Comparison of ENCODE assay signal across 1 cellular context in the genomic region with DNA sequence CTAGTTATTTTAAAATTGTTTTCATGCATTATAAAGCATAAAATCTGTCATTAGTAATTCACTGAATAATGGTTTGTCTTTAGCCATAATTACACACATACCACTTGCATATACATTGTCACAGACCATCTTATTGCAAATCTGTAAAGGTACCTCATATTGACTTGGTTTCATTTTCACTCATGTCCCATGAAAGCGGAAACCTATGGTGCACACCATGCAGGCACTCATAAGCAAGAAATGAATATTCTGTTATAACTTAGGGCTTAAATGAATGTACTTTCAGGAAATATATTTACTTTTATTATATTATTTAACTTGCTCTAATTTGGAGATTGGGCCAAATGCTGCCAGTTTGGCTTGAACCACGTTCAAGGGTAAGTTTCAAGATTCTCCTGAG.
TF ChIP-seq lines count a peak whose summit lies in the region.

No MANE protein-coding gene starts in this region.

TF ChIP-seq in GM12878, 131 proteins besides CTCF, POLR2A, EP300 and RAD21 (continued from another document):
- TF ChIP-seq, protein P1, sequence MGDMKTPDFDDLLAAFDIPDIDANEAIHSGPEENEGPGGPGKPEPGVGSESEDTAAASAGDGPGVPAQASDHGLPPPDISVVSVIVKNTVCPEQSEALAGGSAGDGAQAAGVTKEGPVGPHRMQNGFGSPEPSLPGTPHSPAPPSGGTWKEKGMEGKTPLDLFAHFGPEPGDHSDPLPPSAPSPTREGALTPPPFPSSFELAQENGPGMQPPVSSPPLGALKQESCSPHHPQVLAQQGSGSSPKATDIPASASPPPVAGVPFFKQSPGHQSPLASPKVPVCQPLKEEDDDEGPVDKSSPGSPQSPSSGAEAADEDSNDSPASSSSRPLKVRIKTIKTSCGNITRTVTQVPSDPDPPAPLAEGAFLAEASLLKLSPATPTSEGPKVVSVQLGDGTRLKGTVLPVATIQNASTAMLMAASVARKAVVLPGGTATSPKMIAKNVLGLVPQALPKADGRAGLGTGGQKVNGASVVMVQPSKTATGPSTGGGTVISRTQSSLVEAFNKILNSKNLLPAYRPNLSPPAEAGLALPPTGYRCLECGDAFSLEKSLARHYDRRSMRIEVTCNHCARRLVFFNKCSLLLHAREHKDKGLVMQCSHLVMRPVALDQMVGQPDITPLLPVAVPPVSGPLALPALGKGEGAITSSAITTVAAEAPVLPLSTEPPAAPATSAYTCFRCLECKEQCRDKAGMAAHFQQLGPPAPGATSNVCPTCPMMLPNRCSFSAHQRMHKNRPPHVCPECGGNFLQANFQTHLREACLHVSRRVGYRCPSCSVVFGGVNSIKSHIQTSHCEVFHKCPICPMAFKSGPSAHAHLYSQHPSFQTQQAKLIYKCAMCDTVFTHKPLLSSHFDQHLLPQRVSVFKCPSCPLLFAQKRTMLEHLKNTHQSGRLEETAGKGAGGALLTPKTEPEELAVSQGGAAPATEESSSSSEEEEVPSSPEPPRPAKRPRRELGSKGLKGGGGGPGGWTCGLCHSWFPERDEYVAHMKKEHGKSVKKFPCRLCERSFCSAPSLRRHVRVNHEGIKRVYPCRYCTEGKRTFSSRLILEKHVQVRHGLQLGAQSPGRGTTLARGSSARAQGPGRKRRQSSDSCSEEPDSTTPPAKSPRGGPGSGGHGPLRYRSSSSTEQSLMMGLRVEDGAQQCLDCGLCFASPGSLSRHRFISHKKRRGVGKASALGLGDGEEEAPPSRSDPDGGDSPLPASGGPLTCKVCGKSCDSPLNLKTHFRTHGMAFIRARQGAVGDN (IDR thresholded peaks at IDR 0.05) = 0 out of 2 replicates have a peak, but pooled peaks have one; percentile 28
- no peak for TF ChIP-seq RCOR1 (conservative IDR thresholded peaks at IDR 0.05; ENCODE audit: low read depth, low read length)
- no peak for TF ChIP-seq SUZ12 (IDR thresholded peaks at IDR 0.05; ENCODE audit: unreplicated experiment)
- TF ChIP-seq, protein P2, sequence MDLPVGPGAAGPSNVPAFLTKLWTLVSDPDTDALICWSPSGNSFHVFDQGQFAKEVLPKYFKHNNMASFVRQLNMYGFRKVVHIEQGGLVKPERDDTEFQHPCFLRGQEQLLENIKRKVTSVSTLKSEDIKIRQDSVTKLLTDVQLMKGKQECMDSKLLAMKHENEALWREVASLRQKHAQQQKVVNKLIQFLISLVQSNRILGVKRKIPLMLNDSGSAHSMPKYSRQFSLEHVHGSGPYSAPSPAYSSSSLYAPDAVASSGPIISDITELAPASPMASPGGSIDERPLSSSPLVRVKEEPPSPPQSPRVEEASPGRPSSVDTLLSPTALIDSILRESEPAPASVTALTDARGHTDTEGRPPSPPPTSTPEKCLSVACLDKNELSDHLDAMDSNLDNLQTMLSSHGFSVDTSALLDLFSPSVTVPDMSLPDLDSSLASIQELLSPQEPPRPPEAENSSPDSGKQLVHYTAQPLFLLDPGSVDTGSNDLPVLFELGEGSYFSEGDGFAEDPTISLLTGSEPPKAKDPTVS (IDR thresholded peaks at IDR 0.05; ENCODE audit: low read depth, low read length) = no peak
- TF ChIP-seq POLR2AphosphoS2 (IDR thresholded peaks at IDR 0.05; ENCODE audit: low read depth, low read length) = no peak
- no peak for TF ChIP-seq RBBP5 (conservative IDR thresholded peaks at IDR 0.05)
- TF ChIP-seq CREB1 (IDR thresholded peaks at IDR 0.05; ENCODE audit: low read depth) = peak; percentile 65; the same call in 1 of the 2 replicates
- no peak for TF ChIP-seq PAX8 (IDR thresholded peaks at IDR 0.05)
- TF ChIP-seq TCF12 (IDR thresholded peaks at IDR 0.05; ENCODE audit: low read depth, low read length) = no peak
- peak; percentile 87 for TF ChIP-seq ZBED1 (IDR thresholded peaks at IDR 0.05; ENCODE audit: borderline replicate concordance)
- no peak for TF ChIP-seq STAT1 (conservative IDR thresholded peaks at IDR 0.05)
- TF ChIP-seq, protein P3, sequence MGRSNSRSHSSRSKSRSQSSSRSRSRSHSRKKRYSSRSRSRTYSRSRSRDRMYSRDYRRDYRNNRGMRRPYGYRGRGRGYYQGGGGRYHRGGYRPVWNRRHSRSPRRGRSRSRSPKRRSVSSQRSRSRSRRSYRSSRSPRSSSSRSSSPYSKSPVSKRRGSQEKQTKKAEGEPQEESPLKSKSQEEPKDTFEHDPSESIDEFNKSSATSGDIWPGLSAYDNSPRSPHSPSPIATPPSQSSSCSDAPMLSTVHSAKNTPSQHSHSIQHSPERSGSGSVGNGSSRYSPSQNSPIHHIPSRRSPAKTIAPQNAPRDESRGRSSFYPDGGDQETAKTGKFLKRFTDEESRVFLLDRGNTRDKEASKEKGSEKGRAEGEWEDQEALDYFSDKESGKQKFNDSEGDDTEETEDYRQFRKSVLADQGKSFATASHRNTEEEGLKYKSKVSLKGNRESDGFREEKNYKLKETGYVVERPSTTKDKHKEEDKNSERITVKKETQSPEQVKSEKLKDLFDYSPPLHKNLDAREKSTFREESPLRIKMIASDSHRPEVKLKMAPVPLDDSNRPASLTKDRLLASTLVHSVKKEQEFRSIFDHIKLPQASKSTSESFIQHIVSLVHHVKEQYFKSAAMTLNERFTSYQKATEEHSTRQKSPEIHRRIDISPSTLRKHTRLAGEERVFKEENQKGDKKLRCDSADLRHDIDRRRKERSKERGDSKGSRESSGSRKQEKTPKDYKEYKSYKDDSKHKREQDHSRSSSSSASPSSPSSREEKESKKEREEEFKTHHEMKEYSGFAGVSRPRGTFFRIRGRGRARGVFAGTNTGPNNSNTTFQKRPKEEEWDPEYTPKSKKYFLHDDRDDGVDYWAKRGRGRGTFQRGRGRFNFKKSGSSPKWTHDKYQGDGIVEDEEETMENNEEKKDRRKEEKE (IDR thresholded peaks at IDR 0.05) = no peak
- peak; percentile 59; the same call in 1 of the 2 replicates for TF ChIP-seq GABPA (IDR thresholded peaks at IDR 0.05; ENCODE audit: low read depth)
- TF ChIP-seq BACH1 (IDR thresholded peaks at IDR 0.05; ENCODE audit: borderline replicate concordance) = no peak; the same call in 1 of the 2 replicates
- no peak for TF ChIP-seq NR2F1 (conservative IDR thresholded peaks at IDR 0.05)
- TF ChIP-seq, protein P4, sequence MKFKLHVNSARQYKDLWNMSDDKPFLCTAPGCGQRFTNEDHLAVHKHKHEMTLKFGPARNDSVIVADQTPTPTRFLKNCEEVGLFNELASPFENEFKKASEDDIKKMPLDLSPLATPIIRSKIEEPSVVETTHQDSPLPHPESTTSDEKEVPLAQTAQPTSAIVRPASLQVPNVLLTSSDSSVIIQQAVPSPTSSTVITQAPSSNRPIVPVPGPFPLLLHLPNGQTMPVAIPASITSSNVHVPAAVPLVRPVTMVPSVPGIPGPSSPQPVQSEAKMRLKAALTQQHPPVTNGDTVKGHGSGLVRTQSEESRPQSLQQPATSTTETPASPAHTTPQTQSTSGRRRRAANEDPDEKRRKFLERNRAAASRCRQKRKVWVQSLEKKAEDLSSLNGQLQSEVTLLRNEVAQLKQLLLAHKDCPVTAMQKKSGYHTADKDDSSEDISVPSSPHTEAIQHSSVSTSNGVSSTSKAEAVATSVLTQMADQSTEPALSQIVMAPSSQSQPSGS (IDR thresholded peaks at IDR 0.05; ENCODE audit: low read length) = peak; percentile 93
- TF ChIP-seq ATF7 (IDR thresholded peaks at IDR 0.05; ENCODE audit: low read depth) = peak; percentile 62
- no peak for TF ChIP-seq NFYA (IDR thresholded peaks at IDR 0.05; ENCODE audit: borderline replicate concordance, low read depth, low read length)
- peak; percentile 28 to 58; a peak in 2 of 4 replicates for TF ChIP-seq IKZF2 (IDR thresholded peaks at IDR 0.05)
- TF ChIP-seq ZSCAN29 (IDR thresholded peaks at IDR 0.05) = no peak
- TF ChIP-seq, protein P5, sequence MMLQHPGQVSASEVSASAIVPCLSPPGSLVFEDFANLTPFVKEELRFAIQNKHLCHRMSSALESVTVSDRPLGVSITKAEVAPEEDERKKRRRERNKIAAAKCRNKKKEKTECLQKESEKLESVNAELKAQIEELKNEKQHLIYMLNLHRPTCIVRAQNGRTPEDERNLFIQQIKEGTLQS (IDR thresholded peaks at IDR 0.05; ENCODE audit: borderline replicate concordance, extremely low read depth, low read depth, low read length) = no peak
- no peak for TF ChIP-seq SUPT20H (IDR thresholded peaks at IDR 0.05; ENCODE audit: borderline replicate concordance, control insufficient read depth, low read depth, low read length)
- TF ChIP-seq HCFC1 (IDR thresholded peaks at IDR 0.05; ENCODE audit: low read length) = no peak
- TF ChIP-seq HDAC6 (IDR thresholded peaks at IDR 0.05; ENCODE audit: unreplicated experiment) = no peak
- TF ChIP-seq, protein P6, sequence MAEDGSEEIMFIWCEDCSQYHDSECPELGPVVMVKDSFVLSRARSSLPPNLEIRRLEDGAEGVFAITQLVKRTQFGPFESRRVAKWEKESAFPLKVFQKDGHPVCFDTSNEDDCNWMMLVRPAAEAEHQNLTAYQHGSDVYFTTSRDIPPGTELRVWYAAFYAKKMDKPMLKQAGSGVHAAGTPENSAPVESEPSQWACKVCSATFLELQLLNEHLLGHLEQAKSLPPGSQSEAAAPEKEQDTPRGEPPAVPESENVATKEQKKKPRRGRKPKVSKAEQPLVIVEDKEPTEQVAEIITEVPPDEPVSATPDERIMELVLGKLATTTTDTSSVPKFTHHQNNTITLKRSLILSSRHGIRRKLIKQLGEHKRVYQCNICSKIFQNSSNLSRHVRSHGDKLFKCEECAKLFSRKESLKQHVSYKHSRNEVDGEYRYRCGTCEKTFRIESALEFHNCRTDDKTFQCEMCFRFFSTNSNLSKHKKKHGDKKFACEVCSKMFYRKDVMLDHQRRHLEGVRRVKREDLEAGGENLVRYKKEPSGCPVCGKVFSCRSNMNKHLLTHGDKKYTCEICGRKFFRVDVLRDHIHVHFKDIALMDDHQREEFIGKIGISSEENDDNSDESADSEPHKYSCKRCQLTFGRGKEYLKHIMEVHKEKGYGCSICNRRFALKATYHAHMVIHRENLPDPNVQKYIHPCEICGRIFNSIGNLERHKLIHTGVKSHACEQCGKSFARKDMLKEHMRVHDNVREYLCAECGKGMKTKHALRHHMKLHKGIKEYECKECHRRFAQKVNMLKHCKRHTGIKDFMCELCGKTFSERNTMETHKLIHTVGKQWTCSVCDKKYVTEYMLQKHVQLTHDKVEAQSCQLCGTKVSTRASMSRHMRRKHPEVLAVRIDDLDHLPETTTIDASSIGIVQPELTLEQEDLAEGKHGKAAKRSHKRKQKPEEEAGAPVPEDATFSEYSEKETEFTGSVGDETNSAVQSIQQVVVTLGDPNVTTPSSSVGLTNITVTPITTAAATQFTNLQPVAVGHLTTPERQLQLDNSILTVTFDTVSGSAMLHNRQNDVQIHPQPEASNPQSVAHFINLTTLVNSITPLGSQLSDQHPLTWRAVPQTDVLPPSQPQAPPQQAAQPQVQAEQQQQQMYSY (CRISPR knock-in tag; IDR thresholded peaks at IDR 0.05) = no peak
- TF ChIP-seq CHD4 (IDR thresholded peaks at IDR 0.05) = no peak
- TF ChIP-seq, protein P7, sequence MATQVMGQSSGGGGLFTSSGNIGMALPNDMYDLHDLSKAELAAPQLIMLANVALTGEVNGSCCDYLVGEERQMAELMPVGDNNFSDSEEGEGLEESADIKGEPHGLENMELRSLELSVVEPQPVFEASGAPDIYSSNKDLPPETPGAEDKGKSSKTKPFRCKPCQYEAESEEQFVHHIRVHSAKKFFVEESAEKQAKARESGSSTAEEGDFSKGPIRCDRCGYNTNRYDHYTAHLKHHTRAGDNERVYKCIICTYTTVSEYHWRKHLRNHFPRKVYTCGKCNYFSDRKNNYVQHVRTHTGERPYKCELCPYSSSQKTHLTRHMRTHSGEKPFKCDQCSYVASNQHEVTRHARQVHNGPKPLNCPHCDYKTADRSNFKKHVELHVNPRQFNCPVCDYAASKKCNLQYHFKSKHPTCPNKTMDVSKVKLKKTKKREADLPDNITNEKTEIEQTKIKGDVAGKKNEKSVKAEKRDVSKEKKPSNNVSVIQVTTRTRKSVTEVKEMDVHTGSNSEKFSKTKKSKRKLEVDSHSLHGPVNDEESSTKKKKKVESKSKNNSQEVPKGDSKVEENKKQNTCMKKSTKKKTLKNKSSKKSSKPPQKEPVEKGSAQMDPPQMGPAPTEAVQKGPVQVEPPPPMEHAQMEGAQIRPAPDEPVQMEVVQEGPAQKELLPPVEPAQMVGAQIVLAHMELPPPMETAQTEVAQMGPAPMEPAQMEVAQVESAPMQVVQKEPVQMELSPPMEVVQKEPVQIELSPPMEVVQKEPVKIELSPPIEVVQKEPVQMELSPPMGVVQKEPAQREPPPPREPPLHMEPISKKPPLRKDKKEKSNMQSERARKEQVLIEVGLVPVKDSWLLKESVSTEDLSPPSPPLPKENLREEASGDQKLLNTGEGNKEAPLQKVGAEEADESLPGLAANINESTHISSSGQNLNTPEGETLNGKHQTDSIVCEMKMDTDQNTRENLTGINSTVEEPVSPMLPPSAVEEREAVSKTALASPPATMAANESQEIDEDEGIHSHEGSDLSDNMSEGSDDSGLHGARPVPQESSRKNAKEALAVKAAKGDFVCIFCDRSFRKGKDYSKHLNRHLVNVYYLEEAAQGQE (IDR thresholded peaks at IDR 0.05; ENCODE audit: low read depth, low read length) = no peak
- no peak; the same call in 1 of the 2 replicates for TF ChIP-seq MXI1 (IDR thresholded peaks at IDR 0.05; ENCODE audit: low read depth, low read length)
- TF ChIP-seq SRF (IDR thresholded peaks at IDR 0.05; ENCODE audit: low read depth in 2 of 2, low read length in 2 of 2) = 0 out of 4 replicates have a peak, but pooled peaks of 1 of the 2 experiments have one; percentile 43
- TF ChIP-seq, protein P8, sequence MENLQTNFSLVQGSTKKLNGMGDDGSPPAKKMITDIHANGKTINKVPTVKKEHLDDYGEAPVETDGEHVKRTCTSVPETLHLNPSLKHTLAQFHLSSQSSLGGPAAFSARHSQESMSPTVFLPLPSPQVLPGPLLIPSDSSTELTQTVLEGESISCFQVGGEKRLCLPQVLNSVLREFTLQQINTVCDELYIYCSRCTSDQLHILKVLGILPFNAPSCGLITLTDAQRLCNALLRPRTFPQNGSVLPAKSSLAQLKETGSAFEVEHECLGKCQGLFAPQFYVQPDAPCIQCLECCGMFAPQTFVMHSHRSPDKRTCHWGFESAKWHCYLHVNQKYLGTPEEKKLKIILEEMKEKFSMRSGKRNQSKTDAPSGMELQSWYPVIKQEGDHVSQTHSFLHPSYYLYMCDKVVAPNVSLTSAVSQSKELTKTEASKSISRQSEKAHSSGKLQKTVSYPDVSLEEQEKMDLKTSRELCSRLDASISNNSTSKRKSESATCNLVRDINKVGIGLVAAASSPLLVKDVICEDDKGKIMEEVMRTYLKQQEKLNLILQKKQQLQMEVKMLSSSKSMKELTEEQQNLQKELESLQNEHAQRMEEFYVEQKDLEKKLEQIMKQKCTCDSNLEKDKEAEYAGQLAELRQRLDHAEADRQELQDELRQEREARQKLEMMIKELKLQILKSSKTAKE (IDR thresholded peaks at IDR 0.05; ENCODE audit: low read depth, poor library complexity, severe bottlenecking) = peak; percentile 42
- peak; percentile 89 for TF ChIP-seq DPF2 (IDR thresholded peaks at IDR 0.05)
- TF ChIP-seq, protein P9, sequence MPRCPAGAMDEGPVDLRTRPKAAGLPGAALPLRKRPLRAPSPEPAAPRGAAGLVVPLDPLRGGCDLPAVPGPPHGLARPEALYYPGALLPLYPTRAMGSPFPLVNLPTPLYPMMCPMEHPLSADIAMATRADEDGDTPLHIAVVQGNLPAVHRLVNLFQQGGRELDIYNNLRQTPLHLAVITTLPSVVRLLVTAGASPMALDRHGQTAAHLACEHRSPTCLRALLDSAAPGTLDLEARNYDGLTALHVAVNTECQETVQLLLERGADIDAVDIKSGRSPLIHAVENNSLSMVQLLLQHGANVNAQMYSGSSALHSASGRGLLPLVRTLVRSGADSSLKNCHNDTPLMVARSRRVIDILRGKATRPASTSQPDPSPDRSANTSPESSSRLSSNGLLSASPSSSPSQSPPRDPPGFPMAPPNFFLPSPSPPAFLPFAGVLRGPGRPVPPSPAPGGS (IDR thresholded peaks at IDR 0.05; ENCODE audit: borderline replicate concordance, insufficient read depth, low read depth, low read length, poor library complexity, severe bottlenecking) = peak; percentile 74
- TF ChIP-seq PAX5 (IDR thresholded peaks at IDR 0.05; ENCODE audit: borderline replicate concordance, low read depth, low read length) = no peak
- TF ChIP-seq SPI1 (IDR thresholded peaks at IDR 0.05; ENCODE audit: borderline replicate concordance, insufficient read depth, low read depth, low read length) = peak; percentile 12; the same call in 1 of the 2 replicates
